Comparison of ENCODE assay signal across 1 cellular context in the genomic region with DNA sequence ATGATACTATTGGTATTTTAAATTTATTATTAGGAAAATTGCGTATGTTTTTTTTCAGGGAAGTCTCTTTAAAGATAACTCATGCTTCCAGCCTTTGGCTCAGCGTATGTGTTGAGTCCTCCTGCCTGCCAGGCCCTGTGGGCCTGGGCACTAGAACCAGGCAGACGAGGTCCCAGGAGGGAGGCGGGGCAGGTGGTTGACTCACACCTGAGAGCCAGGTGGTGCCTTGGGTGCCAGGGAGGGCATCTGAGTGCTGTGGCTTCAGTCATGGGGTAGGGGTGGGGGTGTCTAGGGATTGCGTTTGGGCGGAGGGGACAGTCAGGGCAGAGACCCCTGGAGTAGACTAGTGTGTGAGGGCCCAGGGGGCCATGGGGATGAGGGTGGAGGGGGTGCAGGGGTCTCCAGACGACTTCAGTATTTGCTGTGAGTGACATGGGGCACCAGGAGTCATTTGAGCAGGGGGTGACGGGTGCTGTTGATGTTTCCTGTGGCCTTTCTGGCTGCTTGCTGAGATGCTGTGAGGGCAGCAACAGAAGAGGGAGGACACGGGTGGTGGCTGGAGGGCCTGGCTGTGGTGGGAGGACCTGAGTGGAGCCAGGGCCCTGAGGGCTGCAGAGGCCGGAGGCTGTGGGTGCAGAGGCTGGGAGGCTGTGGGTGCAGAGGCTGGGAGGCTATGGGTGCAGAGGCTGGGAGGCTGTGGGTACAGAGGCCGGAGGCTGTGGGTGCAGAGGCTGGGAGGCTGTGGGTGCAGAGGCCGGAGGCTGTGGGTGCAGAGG.
TF ChIP-seq lines count a peak whose summit lies in the region.

No MANE protein-coding gene starts in this region.

TF ChIP-seq in HepG2, 621 proteins besides CTCF, POLR2A, EP300 and RAD21:
- TF ChIP-seq AGO2 (optimal IDR thresholded peaks at IDR 0.05; ENCODE audit: low read depth, low read length) = peak; percentile 77
- TF ChIP-seq ZNF770 (CRISPR knock-in tag; IDR thresholded peaks at IDR 0.05) = peak; percentile 87; the same call in 1 of the 2 replicates
- TF ChIP-seq DNMT1 (CRISPR knock-in tag; IDR thresholded peaks at IDR 0.05) = no peak
